In the genomic region with DNA sequence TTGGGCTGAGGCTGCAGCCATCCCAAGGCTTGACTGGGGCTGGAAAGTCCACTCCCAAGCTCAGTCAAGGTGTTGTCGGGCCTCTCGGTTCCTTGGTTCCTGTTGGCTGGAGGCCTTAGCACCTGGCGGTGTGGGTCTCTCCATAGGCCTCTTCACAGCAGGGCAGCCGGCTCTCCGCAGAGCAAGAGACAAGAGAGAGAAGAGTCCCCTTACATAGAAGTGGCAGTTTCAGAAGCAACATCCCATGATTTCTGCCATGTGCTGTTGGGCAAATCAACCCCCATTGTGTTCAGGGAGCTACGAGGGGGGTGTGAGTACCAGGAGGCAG, we compare ENCODE assay signal across 27 cellular contexts.
"Had no signal": no experiment of that assay in that cellular context is flagged by ENCODE, and none has a peak within 500 bp of the region (broad histone marks: within the 10 kb centered on the region; RNA-seq: fewer than 3 reads in every experiment).

No MANE protein-coding gene starts in this region.

- H3K9ac ChIP-seq: SK-N-SH had no signal

- H3K4me2 ChIP-seq: SK-N-SH had no signal

- H3K27me3 ChIP-seq: ascending aorta, body of pancreas, MG63, Peyer's patch, SJCRH30 had no signal

- H3K36me3 ChIP-seq: ascending aorta, MG63, Peyer's patch, SJCRH30 had no signal

- H3K4me1 Mint-ChIP-seq: activated CD4-positive, alpha-beta memory T cell treated with anti-CD3 and anti-CD28 coated beads, Interleukin-2, amount 10 ng/mL, durations not matched to agents 7 days and 5 days; activated CD4-positive, alpha-beta T cell treated with anti-CD3 and anti-CD28 coated beads for 36 hours; activated naive CD8-positive, alpha-beta T cell treated with anti-CD3 and anti-CD28 coated beads, Interleukin-2, amount 50 U/mL, for 24 hours had no signal

- H3K9me3 Mint-ChIP-seq: activated CD4-positive, alpha-beta memory T cell treated with anti-CD3 and anti-CD28 coated beads, Interleukin-2, amount 10 ng/mL, durations not matched to agents 7 days and 5 days; activated naive CD4-positive, alpha-beta T cell treated with anti-CD3 and anti-CD28 coated beads, Interleukin-2, amount 50 U/mL, for 72 hours; activated naive CD8-positive, alpha-beta T cell treated with anti-CD3 and anti-CD28 coated beads, Interleukin-2, amount 50 U/mL, for 24 hours; central memory CD8-positive, alpha-beta T cell had no signal

- H3K27ac ChIP-seq: ascending aorta, body of pancreas, Peyer's patch, RWPE1, SJCRH30, VCaP had no signal

- H3K27ac Mint-ChIP-seq: activated CD4-positive, alpha-beta memory T cell treated with anti-CD3 and anti-CD28 coated beads, Interleukin-2, amount 10 ng/mL, durations not matched to agents 7 days and 5 days; activated CD4-positive, alpha-beta T cell treated with anti-CD3 and anti-CD28 coated beads for 36 hours; activated naive CD4-positive, alpha-beta T cell treated with anti-CD3 and anti-CD28 coated beads, Interleukin-2, amount 50 U/mL, for 72 hours; activated naive CD8-positive, alpha-beta T cell treated with anti-CD3 and anti-CD28 coated beads, Interleukin-2, amount 50 U/mL, for 24 hours had no signal

- DNase-seq: activated CD4-positive, alpha-beta memory T cell treated with anti-CD3 and anti-CD28 coated beads, Interleukin-2, amount 10 ng/mL, durations not matched to agents 7 days and 5 days; activated CD4-positive, alpha-beta T cell treated with anti-CD3 and anti-CD28 coated beads for 36 hours; activated CD4-positive, alpha-beta T cell treated with anti-CD3 and anti-CD28 coated beads, Interleukin-2, amount 50 U/mL, for 1 hour; activated naive CD4-positive, alpha-beta T cell treated with Interleukin-2 at 50 U/mL for 16 hours; activated naive CD8-positive, alpha-beta T cell treated with anti-CD3 and anti-CD28 coated beads, Interleukin-2, amount 50 U/mL, for 24 hours; activated T-cell treated with anti-CD3 and anti-CD28 coated beads for 4 hours; amniotic stem cell; body of pancreas; MG63; MV-4-11; NCI-H1092 treated with DMSO at 0.1 percent for 48 hours; NCI-H1417 treated with DMSO at 0.1 percent for 48 hours; NCI-H1694 treated with DMSO at 0.1 percent for 48 hours; NCI-H2029 treated with DMSO at 0.1 percent for 48 hours; NCI-H345; NCI-H510A; NCI-H526 treated with DMSO at 0.1 percent for 48 hours; Peyer's patch; Right ventricle myocardium superior; SJCRH30; SK-N-SH; T-helper 1 cell had no signal

- H3K36me3 Mint-ChIP-seq: activated naive CD4-positive, alpha-beta T cell treated with anti-CD3 and anti-CD28 coated beads, Interleukin-2, amount 50 U/mL, for 72 hours had no signal

- H3K4me3 ChIP-seq: ascending aorta, body of pancreas, MG63, Peyer's patch, SJCRH30 had no signal

- H3K9me3 ChIP-seq: ascending aorta, body of pancreas, MG63, Peyer's patch, SJCRH30, SK-N-SH had no signal

- H3K4me1 ChIP-seq: ascending aorta, body of pancreas, Peyer's patch, SJCRH30 had no signal

- H3K4me3 Mint-ChIP-seq: activated CD4-positive, alpha-beta memory T cell treated with anti-CD3 and anti-CD28 coated beads, Interleukin-2, amount 10 ng/mL, durations not matched to agents 7 days and 5 days; activated CD4-positive, alpha-beta T cell treated with anti-CD3 and anti-CD28 coated beads for 36 hours; activated naive CD8-positive, alpha-beta T cell treated with anti-CD3 and anti-CD28 coated beads, Interleukin-2, amount 50 U/mL, for 24 hours; central memory CD8-positive, alpha-beta T cell had no signal
